ENCODE assay signal across 1 cellular context in the genomic region with DNA sequence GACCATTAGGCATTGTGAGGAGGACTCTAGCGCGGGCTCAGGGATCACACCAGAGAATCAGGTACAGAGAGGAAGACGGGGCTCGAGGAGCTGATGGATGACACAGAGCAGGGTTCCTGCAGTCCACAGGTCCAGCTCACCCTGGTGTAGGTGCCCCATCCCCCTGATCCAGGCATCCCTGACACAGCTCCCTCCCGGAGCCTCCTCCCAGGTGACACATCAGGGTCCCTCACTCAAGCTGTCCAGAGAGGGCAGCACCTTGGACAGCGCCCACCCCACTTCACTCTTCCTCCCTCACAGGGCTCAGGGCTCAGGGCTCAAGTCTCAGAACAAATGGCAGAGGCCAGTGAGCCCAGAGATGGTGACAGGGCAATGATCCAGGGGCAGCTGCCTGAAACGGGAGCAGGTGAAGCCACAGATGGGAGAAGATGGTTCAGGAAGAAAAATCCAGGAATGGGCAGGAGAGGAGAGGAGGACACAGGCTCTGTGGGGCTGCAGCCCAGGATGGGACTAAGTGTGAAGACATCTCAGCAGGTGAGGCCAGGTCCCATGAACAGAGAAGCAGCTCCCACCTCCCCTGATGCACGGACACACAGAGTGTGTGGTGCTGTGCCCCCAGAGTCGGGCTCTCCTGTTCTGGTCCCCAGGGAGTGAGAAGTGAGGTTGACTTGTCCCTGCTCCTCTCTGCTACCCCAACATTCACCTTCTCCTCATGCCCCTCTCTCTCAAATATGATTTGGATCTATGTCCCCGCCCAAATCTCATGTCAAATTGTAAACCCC.
A peak's percentile ranks its signal among the peaks of the same experiment; 100 is the strongest.
TF ChIP-seq lines count a peak whose summit lies in the region.

No MANE protein-coding gene starts in this region.

TF ChIP-seq in WTC11, 78 proteins besides CTCF, POLR2A, EP300 and RAD21 (continued from another document):
- TF ChIP-seq, protein P1, sequence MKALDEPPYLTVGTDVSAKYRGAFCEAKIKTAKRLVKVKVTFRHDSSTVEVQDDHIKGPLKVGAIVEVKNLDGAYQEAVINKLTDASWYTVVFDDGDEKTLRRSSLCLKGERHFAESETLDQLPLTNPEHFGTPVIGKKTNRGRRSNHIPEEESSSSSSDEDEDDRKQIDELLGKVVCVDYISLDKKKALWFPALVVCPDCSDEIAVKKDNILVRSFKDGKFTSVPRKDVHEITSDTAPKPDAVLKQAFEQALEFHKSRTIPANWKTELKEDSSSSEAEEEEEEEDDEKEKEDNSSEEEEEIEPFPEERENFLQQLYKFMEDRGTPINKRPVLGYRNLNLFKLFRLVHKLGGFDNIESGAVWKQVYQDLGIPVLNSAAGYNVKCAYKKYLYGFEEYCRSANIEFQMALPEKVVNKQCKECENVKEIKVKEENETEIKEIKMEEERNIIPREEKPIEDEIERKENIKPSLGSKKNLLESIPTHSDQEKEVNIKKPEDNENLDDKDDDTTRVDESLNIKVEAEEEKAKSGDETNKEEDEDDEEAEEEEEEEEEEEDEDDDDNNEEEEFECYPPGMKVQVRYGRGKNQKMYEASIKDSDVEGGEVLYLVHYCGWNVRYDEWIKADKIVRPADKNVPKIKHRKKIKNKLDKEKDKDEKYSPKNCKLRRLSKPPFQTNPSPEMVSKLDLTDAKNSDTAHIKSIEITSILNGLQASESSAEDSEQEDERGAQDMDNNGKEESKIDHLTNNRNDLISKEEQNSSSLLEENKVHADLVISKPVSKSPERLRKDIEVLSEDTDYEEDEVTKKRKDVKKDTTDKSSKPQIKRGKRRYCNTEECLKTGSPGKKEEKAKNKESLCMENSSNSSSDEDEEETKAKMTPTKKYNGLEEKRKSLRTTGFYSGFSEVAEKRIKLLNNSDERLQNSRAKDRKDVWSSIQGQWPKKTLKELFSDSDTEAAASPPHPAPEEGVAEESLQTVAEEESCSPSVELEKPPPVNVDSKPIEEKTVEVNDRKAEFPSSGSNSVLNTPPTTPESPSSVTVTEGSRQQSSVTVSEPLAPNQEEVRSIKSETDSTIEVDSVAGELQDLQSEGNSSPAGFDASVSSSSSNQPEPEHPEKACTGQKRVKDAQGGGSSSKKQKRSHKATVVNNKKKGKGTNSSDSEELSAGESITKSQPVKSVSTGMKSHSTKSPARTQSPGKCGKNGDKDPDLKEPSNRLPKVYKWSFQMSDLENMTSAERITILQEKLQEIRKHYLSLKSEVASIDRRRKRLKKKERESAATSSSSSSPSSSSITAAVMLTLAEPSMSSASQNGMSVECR (CRISPR knock-in tag; IDR thresholded peaks at IDR 0.05; ENCODE audit: borderline replicate concordance), result peak; percentile 76; the same call in 1 of the 2 replicates
- TF ChIP-seq ZNF219 (CRISPR knock-in tag; IDR thresholded peaks at IDR 0.05; ENCODE audit: borderline replicate concordance), result peak; percentile 92
- TF ChIP-seq, protein P2, sequence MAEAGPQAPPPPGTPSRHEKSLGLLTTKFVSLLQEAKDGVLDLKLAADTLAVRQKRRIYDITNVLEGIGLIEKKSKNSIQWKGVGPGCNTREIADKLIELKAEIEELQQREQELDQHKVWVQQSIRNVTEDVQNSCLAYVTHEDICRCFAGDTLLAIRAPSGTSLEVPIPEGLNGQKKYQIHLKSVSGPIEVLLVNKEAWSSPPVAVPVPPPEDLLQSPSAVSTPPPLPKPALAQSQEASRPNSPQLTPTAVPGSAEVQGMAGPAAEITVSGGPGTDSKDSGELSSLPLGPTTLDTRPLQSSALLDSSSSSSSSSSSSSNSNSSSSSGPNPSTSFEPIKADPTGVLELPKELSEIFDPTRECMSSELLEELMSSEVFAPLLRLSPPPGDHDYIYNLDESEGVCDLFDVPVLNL (CRISPR knock-in tag; IDR thresholded peaks at IDR 0.05; ENCODE audit: borderline replicate concordance, low read depth), result 0 out of 2 replicates have a peak, but pooled peaks have one; percentile 20
- TF ChIP-seq JUN (CRISPR knock-in tag; IDR thresholded peaks at IDR 0.05), result peak; percentile 89; the same call in 1 of the 2 replicates
- TF ChIP-seq, protein P3, sequence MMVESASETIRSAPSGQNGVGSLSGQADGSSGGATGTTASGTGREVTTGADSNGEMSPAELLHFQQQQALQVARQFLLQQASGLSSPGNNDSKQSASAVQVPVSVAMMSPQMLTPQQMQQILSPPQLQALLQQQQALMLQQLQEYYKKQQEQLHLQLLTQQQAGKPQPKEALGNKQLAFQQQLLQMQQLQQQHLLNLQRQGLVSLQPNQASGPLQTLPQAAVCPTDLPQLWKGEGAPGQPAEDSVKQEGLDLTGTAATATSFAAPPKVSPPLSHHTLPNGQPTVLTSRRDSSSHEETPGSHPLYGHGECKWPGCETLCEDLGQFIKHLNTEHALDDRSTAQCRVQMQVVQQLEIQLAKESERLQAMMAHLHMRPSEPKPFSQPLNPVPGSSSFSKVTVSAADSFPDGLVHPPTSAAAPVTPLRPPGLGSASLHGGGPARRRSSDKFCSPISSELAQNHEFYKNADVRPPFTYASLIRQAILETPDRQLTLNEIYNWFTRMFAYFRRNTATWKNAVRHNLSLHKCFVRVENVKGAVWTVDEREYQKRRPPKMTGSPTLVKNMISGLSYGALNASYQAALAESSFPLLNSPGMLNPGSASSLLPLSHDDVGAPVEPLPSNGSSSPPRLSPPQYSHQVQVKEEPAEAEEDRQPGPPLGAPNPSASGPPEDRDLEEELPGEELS (CRISPR knock-in tag; IDR thresholded peaks at IDR 0.05), result peak; percentile 77; the same call in 1 of the 2 replicates
- TF ChIP-seq ETV6 (CRISPR knock-in tag; IDR thresholded peaks at IDR 0.05), result no peak
- 0 out of 2 replicates have a peak, but pooled peaks have one; percentile 48 for TF ChIP-seq RELA (CRISPR knock-in tag; IDR thresholded peaks at IDR 0.05; ENCODE audit: borderline replicate concordance)
